15 cellular contexts compared by ENCODE assay signal in the genomic region with DNA sequence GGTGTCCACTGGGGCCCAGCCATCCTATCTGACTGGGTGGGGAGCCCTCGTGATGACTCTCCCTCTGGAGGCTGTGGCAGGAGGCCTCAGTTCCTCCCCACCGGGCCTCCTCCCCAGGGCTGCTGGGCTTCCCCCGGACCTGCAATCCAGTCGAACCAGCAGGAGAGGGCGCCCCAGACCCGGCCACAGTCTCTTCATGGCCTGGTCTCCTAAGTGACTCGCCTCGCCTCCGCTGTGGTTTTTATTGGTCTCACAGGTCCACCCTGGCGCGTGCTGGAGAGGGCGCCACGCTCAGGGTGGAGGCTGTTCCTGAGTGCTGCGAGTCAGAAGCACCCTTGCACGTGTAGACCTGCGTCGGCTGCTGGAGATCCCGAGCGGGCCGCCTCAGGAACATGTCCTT. TPM values are rescaled to one million over a fixed set of nuclear protein-coding genes. Genes with fewer than 3 reads are reported as not detected.
A peak's percentile ranks its signal among the peaks of the same experiment; 100 is the strongest.
DNase-seq lines count a peak whose midpoint lies in the region; ATAC-seq, FAIRE-seq and TF ChIP-seq lines count a peak whose summit lies in the region.
"Not testable (repeated sequence)": the region's sequence is repeated elsewhere in the genome, so short reads cannot be mapped to it uniquely, and the experiment has no call there.
"Had no signal": no experiment of that assay in that cellular context is flagged by ENCODE, and none has a peak within 500 bp of the region (broad histone marks: within the 10 kb centered on the region; RNA-seq: fewer than 3 reads in every experiment).

No MANE protein-coding gene starts in this region.

- CTCF ChIA-PET in T-cell (lab: Charles Lee); K562 (lab: Yijun Ruan, JAX; ENCODE audit: low intra/inter-chr PET ratio): not testable (repeated sequence)

- intact Hi-C loops in K562 (cut with micrococcal nuclease); pancreas (cut with DNase I): not testable (repeated sequence)

- H3K27ac Mint-ChIP-seq in T-cell: not testable (repeated sequence)

- peaks cover 12 to 15% (median 13%) of the 10 kb centered on the region in 3 donors for H3K4me1 Mint-ChIP-seq in T-cell

- ATAC-seq in GM18517 (IDR thresholded peaks at IDR 0.05; ENCODE audit: unreplicated experiment) (peak; percentile 33), GM21717 (IDR thresholded peaks at IDR 0.05; ENCODE audit: unreplicated experiment) (peak; percentile 23), HG03103 (IDR thresholded peaks at IDR 0.05; ENCODE audit: low read depth, unreplicated experiment) (peak; percentile 33), T-cell (replicated peaks in 1 of 4) (peak; percentile 18 to 24 (median 21)), K562 (peak; percentile 68), pancreas (peak; percentile 27 to 50 (median 38))

- H3K27me3 Mint-ChIP-seq in T-cell: not testable (repeated sequence)

- FAIRE-seq in K562 (lab: Jason Lieb, UNC) (peak; percentile 91), keratinocyte (lab: Jason Lieb, UNC) (peak; percentile 5), pancreas (lab: Jason Lieb, UNC) (peak; percentile 86)

- not testable (repeated sequence) for H3K9ac ChIP-seq in K562 (ENCODE audit: insufficient read depth in 1 of 2, low read depth in 2 of 2, low read length in 2 of 2); keratinocyte (ENCODE audit: control insufficient read depth, extremely low read depth, insufficient read depth, low read length)

- not testable (repeated sequence) for H3K36me3 Mint-ChIP-seq in T-cell

- not testable (repeated sequence) for H3K36me3 ChIP-seq in K562 (ENCODE audit: control insufficient read depth, insufficient read depth, low read length); keratinocyte (ENCODE audit: control insufficient read depth in 2 of 2, extremely low read depth in 1 of 2, insufficient read depth in 2 of 2, low read length in 2 of 2); pancreas

- TF ChIP-seq RAD21 in K562 (CRISPR knock-in tag; conservative IDR thresholded peaks at IDR 0.05 in 1 of 2, IDR thresholded peaks at IDR 0.05 in 1 of 2): not testable (repeated sequence)

- POLR2A ChIA-PET in T-cell (lab: Charles Lee); K562 (lab: Yijun Ruan, JAX): not testable (repeated sequence)

- no CpG with 5 or more reads among the region's 20 CpGs for WGBS in K562 (ENCODE audit: insufficient coverage, low coverage, missing lambda C conversion rate)
- no CpG with 5 or more reads among the region's 20 CpGs for WGBS in pancreas, 2 donors

- H3K4me1 ChIP-seq in K562 (replicated peaks in 1 of 2; ENCODE audit: control insufficient read depth in 2 of 2, insufficient read depth in 2 of 2, low read length in 2 of 2): peaks cover 3 to 16% of the 10 kb centered on the region in 2 experiments; a peak in 3 of 5 replicates
- not testable (repeated sequence) for H3K4me1 ChIP-seq in keratinocyte (ENCODE audit: control insufficient read depth, extremely low read depth, insufficient read depth, low read length); pancreas

- not testable (repeated sequence) for H4K20me1 ChIP-seq in K562 (replicated peaks; ENCODE audit: control insufficient read depth, insufficient read depth, low read length); keratinocyte (ENCODE audit: control insufficient read depth, extremely low read depth, insufficient read depth, low read length)

- dilution Hi-C loops in keratinocyte (cut with MboI; ENCODE audit: extremely low pct_ligation_motif_present, low sequenced_read_pairs): not testable (repeated sequence)

- H3K79me2 ChIP-seq in K562 (ENCODE audit: control insufficient read depth, insufficient read depth, low read length); keratinocyte (ENCODE audit: control insufficient read depth, insufficient read depth, low read length): not testable (repeated sequence)

- H3K9me1 ChIP-seq in K562 (ENCODE audit: control insufficient read depth, insufficient read depth, low read length); keratinocyte (ENCODE audit: control insufficient read depth, extremely low read depth, insufficient read depth, low read length): not testable (repeated sequence)

- not testable (repeated sequence) for H3K4me2 ChIP-seq in K562 (ENCODE audit: insufficient read depth, low read length); keratinocyte (ENCODE audit: control insufficient read depth, extremely low read depth, insufficient read depth, low read depth, low read length)

- H3K9me3 Mint-ChIP-seq in T-cell: not testable (repeated sequence)

- not testable (repeated sequence) for H3K4me3 Mint-ChIP-seq in T-cell

- not testable (repeated sequence) for TF ChIP-seq EP300 in K562 (IDR thresholded peaks at IDR 0.05; ENCODE audit: low read length)

- H2AFZ ChIP-seq in K562 (ENCODE audit: low read depth, low read length); keratinocyte (ENCODE audit: control insufficient read depth, low read length): not testable (repeated sequence)

- not testable (repeated sequence) for BruUV-seq in K562 (replicated peaks; lab: Mats Ljungman, UMichigan)

- not testable (repeated sequence) for H3K27ac ChIP-seq in K562 (ENCODE audit: extremely low read depth, low read depth, low read length); keratinocyte (ENCODE audit: control insufficient read depth, insufficient read depth, low read length); pancreas

- not testable (repeated sequence) for H3K9me3 ChIP-seq in K562 (replicated peaks; ENCODE audit: control insufficient read depth, insufficient read depth, low read depth, low read length); keratinocyte (ENCODE audit: control insufficient read depth, low read depth, low read length); pancreas

- not testable (repeated sequence) for TF ChIP-seq POLR2A in K562 (conservative IDR thresholded peaks at IDR 0.05)

- not testable (repeated sequence) for H3K27me3 ChIP-seq in K562 (ENCODE audit: control insufficient read depth in 2 of 2, insufficient read depth in 2 of 2, low read length in 2 of 2); keratinocyte (ENCODE audit: control insufficient read depth, extremely low read depth, insufficient read depth, low read length); pancreas

- in situ Hi-C loops in K562 (cut with MboI): not testable (repeated sequence)

- not testable (repeated sequence) for DNase-seq in T-cell; K562 (ENCODE audit: extremely low read depth in 1 of 4, low spot score in 3 of 4); keratinocyte (ENCODE audit: low read depth, low spot score); pancreas

- H3K4me3 ChIP-seq in K562; keratinocyte (ENCODE audit: control insufficient read depth in 2 of 3, extremely low read depth in 1 of 3, insufficient read depth in 2 of 3, low read depth in 1 of 3, low read length in 3 of 3); pancreas: not testable (repeated sequence)

- TF ChIP-seq CTCF in K562 (IDR thresholded peaks at IDR 0.05 in 2 of 3, conservative IDR thresholded peaks at IDR 0.05 in 1 of 3; ENCODE audit: insufficient read depth in 2 of 3, low read depth in 1 of 3, low read length in 3 of 3); keratinocyte (optimal IDR thresholded peaks at IDR 0.05 in 1 of 3, IDR thresholded peaks at IDR 0.05 in 1 of 3, conservative IDR thresholded peaks at IDR 0.05 in 1 of 3; ENCODE audit: extremely low read depth in 1 of 3, insufficient read depth in 2 of 3, low read length in 3 of 3); pancreas (IDR thresholded peaks at IDR 0.05): not testable (repeated sequence)

RNA-seq across cellular contexts. Expression of a gene that starts 30.8 kb away (rescaled TPM):
- total RNA-seq in T-cell: 1,000 to 10,000 TPM in 4 of 5 donors, 100 to 1,000 TPM in 1; 893 to 1,483 (median 1,268) TPM
- total RNA-seq in K562 (2011; cell fraction: chromatin; rRNA removed; ENCODE audit: low replicate concordance): 432 and 1,364 TPM in 2 replicates
- total RNA-seq in K562 (2011; cell fraction: nucleolus; rRNA removed): 816 and 818 TPM in 2 replicates
- 362 and 459 TPM in 2 replicates for total RNA-seq in K562 (2011; cell fraction: nucleoplasm; rRNA removed)
- total RNA-seq in K562 (2014; rRNA removed): 554 and 803 TPM in 2 replicates
- total RNA-seq in K562 (2014; rRNA removed; fragmentation: Illumina TruSeq; extraction: Trizol): 72.2 and 110 TPM in 2 replicates
- total RNA-seq in K562 (2015; rRNA removed; fragmentation: Illumina TruSeq; extraction: Trizol): 135 and 162 TPM in 2 replicates
- total RNA-seq in K562 (2021): 672 and 735 TPM in 2 replicates
- polyA plus RNA-seq in K562 (2011; rRNA removed): 86.6 and 165 TPM in 2 replicates
- polyA plus RNA-seq in K562 (2011; cell fraction: cytosol; rRNA removed): 122 and 183 TPM in 2 replicates
- polyA plus RNA-seq in K562 (2011; cell fraction: nucleus; rRNA removed): 624 and 751 TPM in 2 replicates
- 392 and 593 TPM in 2 replicates for polyA plus RNA-seq in K562 (2012)
- 329 and 438 TPM in 2 replicates for polyA plus RNA-seq in K562 (2014; fragmentation: Illumina TruSeq; extraction: Trizol)
- polyA plus RNA-seq in K562 (2014; fragmentation: Nextera tagmentation; extraction: Ambion mirVana): 1 to 10 TPM; 6.2 to 6.8 TPM
- polyA plus RNA-seq in K562 (2014; rRNA removed): 226 and 245 TPM in 2 replicates
- polyA minus RNA-seq in K562 (2011; rRNA and poly(A)+ RNA removed): 249 and 291 TPM in 2 replicates
- 522 and 767 TPM in 2 replicates for polyA minus RNA-seq in K562 (2011; cell fraction: cytosol; rRNA and poly(A)+ RNA removed)
- polyA minus RNA-seq in K562 (2011; cell fraction: nucleus; rRNA and poly(A)+ RNA removed): 248 and 324 TPM in 2 replicates
- polyA plus RNA-seq in keratinocyte: 245 to 536 TPM (median 343 TPM) in 3 replicates
- polyA plus RNA-seq in keratinocyte (2011; ENCODE audit: low read depth): 485 TPM
- polyA plus RNA-seq in keratinocyte (2011; cell fraction: cytosol; rRNA removed): 280 and 468 TPM in 2 replicates
- polyA plus RNA-seq in keratinocyte (2011; cell fraction: nucleus; rRNA removed): 1,141 and 1,630 TPM in 2 replicates
- polyA plus RNA-seq in keratinocyte (2012; ENCODE audit: low replicate concordance): 394 and 1,275 TPM in 2 replicates
- polyA minus RNA-seq in keratinocyte: 1,978 to 4,803 TPM (median 1,982 TPM) in 3 replicates
- polyA minus RNA-seq in keratinocyte (2011; cell fraction: cytosol; rRNA and poly(A)+ RNA removed): 2,589 TPM
- 2,257 and 2,338 TPM in 2 replicates for polyA minus RNA-seq in keratinocyte (2011; cell fraction: nucleus; rRNA and poly(A)+ RNA removed)
- 100 to 1,000 TPM in 4 of 6 donors, 10 to 100 TPM in 2; 67.0 to 298 (median 142) TPM for total RNA-seq in pancreas
- polyA plus RNA-seq in pancreas: 100 to 1,000 TPM; 222 to 259 TPM

RNA-seq across cellular contexts. Expression of a gene that starts 35.5 kb away (rescaled TPM):
- total RNA-seq in T-cell (100 to 1,000 TPM in 2 of 5 donors, 10 to 100 TPM in 3; 73.4 to 136 (median 80.4) TPM), K562 (2014; rRNA removed) (32.9 and 36.2 TPM in 2 replicates), K562 (2014; rRNA removed; fragmentation: Illumina TruSeq; extraction: Trizol) (37.5 and 38.3 TPM in 2 replicates), K562 (2015; rRNA removed; fragmentation: Illumina TruSeq; extraction: Trizol) (61.9 and 67.8 TPM in 2 replicates), K562 (2021) (124 and 135 TPM in 2 replicates), pancreas (10 to 100 TPM; 23.1 to 42.9 (median 38.7) TPM)
- total RNA-seq in K562 (2011; cell fraction: chromatin; rRNA removed; ENCODE audit: low replicate concordance): 41.8 and 93.2 TPM in 2 replicates
- total RNA-seq in K562 (2011; cell fraction: nucleolus; rRNA removed): 88.9 and 97.4 TPM in 2 replicates
- total RNA-seq in K562 (2011; cell fraction: nucleoplasm; rRNA removed): 70.5 and 73.6 TPM in 2 replicates
- polyA plus RNA-seq in K562 (2011; rRNA removed) (77.4 and 81.2 TPM in 2 replicates), K562 (2014; fragmentation: Illumina TruSeq; extraction: Trizol) (177 and 206 TPM in 2 replicates), K562 (2014; fragmentation: Nextera tagmentation; extraction: Ambion mirVana) (1 to 10 TPM; 2.3 to 3.1 TPM), K562 (2014; rRNA removed) (86.7 and 110 TPM in 2 replicates), keratinocyte (32.7 to 65.5 TPM (median 36.9 TPM) in 3 replicates), pancreas (10 to 100 TPM; 56.0 to 86.7 TPM)
- 100.0 and 121 TPM in 2 replicates for polyA plus RNA-seq in K562 (2011; cell fraction: cytosol; rRNA removed)
- 238 and 242 TPM in 2 replicates for polyA plus RNA-seq in K562 (2011; cell fraction: nucleus; rRNA removed)
- 125 and 134 TPM in 2 replicates for polyA plus RNA-seq in K562 (2012)
- 24.0 and 43.3 TPM in 2 replicates for polyA minus RNA-seq in K562 (2011; rRNA and poly(A)+ RNA removed)
- polyA minus RNA-seq in K562 (2011; cell fraction: cytosol; rRNA and poly(A)+ RNA removed): 51.3 and 57.9 TPM in 2 replicates
- 28.5 and 40.8 TPM in 2 replicates for polyA minus RNA-seq in K562 (2011; cell fraction: nucleus; rRNA and poly(A)+ RNA removed)
- polyA plus RNA-seq in keratinocyte (2011; ENCODE audit: low read depth): 79.2 TPM
- 47.2 and 58.9 TPM in 2 replicates for polyA plus RNA-seq in keratinocyte (2011; cell fraction: cytosol; rRNA removed)
- polyA plus RNA-seq in keratinocyte (2011; cell fraction: nucleus; rRNA removed): 33.4 and 47.2 TPM in 2 replicates
- 56.8 and 66.0 TPM in 2 replicates for polyA plus RNA-seq in keratinocyte (2012; ENCODE audit: low replicate concordance)
- 34.3 to 75.7 TPM (median 42.5 TPM) in 3 replicates for polyA minus RNA-seq in keratinocyte
- 49.1 TPM for polyA minus RNA-seq in keratinocyte (2011; cell fraction: cytosol; rRNA and poly(A)+ RNA removed)
- polyA minus RNA-seq in keratinocyte (2011; cell fraction: nucleus; rRNA and poly(A)+ RNA removed): 7.7 and 12.9 TPM in 2 replicates

RNA-seq across cellular contexts. Expression of a gene that starts 48.0 kb away (rescaled TPM):
- total RNA-seq in T-cell (1 to 10 TPM in 4 of 5 donors, under 1 TPM in 1; 0.60 to 5.5 (median 1.3) TPM), K562 (2014; rRNA removed) (0.54 and 0.61 TPM in 2 replicates), K562 (2014; rRNA removed; fragmentation: Illumina TruSeq; extraction: Trizol) (0.29 and 0.44 TPM in 2 replicates), K562 (2015; rRNA removed; fragmentation: Illumina TruSeq; extraction: Trizol) (0.19 and 0.29 TPM in 2 replicates), K562 (2021) (0.35 and 0.51 TPM in 2 replicates), pancreas (not detected)
- not detected in 2 replicates for total RNA-seq in K562 (2011; cell fraction: chromatin; rRNA removed; ENCODE audit: low replicate concordance)
- not detected in 2 replicates for total RNA-seq in K562 (2011; cell fraction: nucleolus; rRNA removed)
- 0.66 TPM in 1 of 2 replicates, not detected in the other for total RNA-seq in K562 (2011; cell fraction: nucleoplasm; rRNA removed)
- polyA plus RNA-seq in K562 (2011; rRNA removed) (0.18 and 0.64 TPM in 2 replicates), K562 (2014; fragmentation: Illumina TruSeq; extraction: Trizol) (0.51 and 0.71 TPM in 2 replicates), K562 (2014; fragmentation: Nextera tagmentation; extraction: Ambion mirVana) (under 1 TPM; 0.18 to 0.71 TPM), K562 (2014; rRNA removed) (0.38 and 0.62 TPM in 2 replicates), keratinocyte (not detected in 3 replicates), pancreas (not detected)
- 0.37 and 0.66 TPM in 2 replicates for polyA plus RNA-seq in K562 (2011; cell fraction: cytosol; rRNA removed)
- polyA plus RNA-seq in K562 (2011; cell fraction: nucleus; rRNA removed): 0.10 and 0.21 TPM in 2 replicates
- polyA plus RNA-seq in K562 (2012): 0.52 and 2.2 TPM in 2 replicates
- polyA minus RNA-seq in K562 (2011; rRNA and poly(A)+ RNA removed): 0.14 and 0.45 TPM in 2 replicates
- polyA minus RNA-seq in K562 (2011; cell fraction: cytosol; rRNA and poly(A)+ RNA removed): not detected in 2 replicates
- 0.67 TPM in 1 of 2 replicates, not detected in the other for polyA minus RNA-seq in K562 (2011; cell fraction: nucleus; rRNA and poly(A)+ RNA removed)
- not detected for polyA plus RNA-seq in keratinocyte (2011; ENCODE audit: low read depth)
- polyA plus RNA-seq in keratinocyte (2011; cell fraction: cytosol; rRNA removed): not detected in 2 replicates
- polyA plus RNA-seq in keratinocyte (2011; cell fraction: nucleus; rRNA removed): not detected in 2 replicates
- not detected in 2 replicates for polyA plus RNA-seq in keratinocyte (2012; ENCODE audit: low replicate concordance)
- polyA minus RNA-seq in keratinocyte: not detected in 3 replicates
- not detected for polyA minus RNA-seq in keratinocyte (2011; cell fraction: cytosol; rRNA and poly(A)+ RNA removed)
- not detected in 2 replicates for polyA minus RNA-seq in keratinocyte (2011; cell fraction: nucleus; rRNA and poly(A)+ RNA removed)
- total RNA-seq: MCF 10A, osteoblast, stomach, ureter had no signal
- polyA plus RNA-seq: stomach had no signal

RNA-seq across cellular contexts. Expression of a gene that starts 48.7 kb away (rescaled TPM):
- not detected for total RNA-seq in T-cell
- not detected in 2 replicates for total RNA-seq in K562 (2011; cell fraction: chromatin; rRNA removed; ENCODE audit: low replicate concordance)
- total RNA-seq in K562 (2011; cell fraction: nucleolus; rRNA removed): not detected in 2 replicates
- not detected in 2 replicates for total RNA-seq in K562 (2011; cell fraction: nucleoplasm; rRNA removed)
- 0.08 TPM in 1 of 2 replicates, not detected in the other for total RNA-seq in K562 (2014; rRNA removed)
- not detected in 2 replicates for total RNA-seq in K562 (2014; rRNA removed; fragmentation: Illumina TruSeq; extraction: Trizol)
- not detected in 2 replicates for total RNA-seq in K562 (2015; rRNA removed; fragmentation: Illumina TruSeq; extraction: Trizol)
- not detected in 2 replicates for total RNA-seq in K562 (2021)
- not detected in 2 replicates for polyA plus RNA-seq in K562 (2011; rRNA removed)
- not detected in 2 replicates for polyA plus RNA-seq in K562 (2011; cell fraction: cytosol; rRNA removed)
- polyA plus RNA-seq in K562 (2011; cell fraction: nucleus; rRNA removed): not detected in 2 replicates
- polyA plus RNA-seq in K562 (2012): not detected in 2 replicates
- not detected in 2 replicates for polyA plus RNA-seq in K562 (2014; fragmentation: Illumina TruSeq; extraction: Trizol)
- polyA plus RNA-seq in K562 (2014; fragmentation: Nextera tagmentation; extraction: Ambion mirVana): not detected
- not detected in 2 replicates for polyA plus RNA-seq in K562 (2014; rRNA removed)
- polyA minus RNA-seq in K562 (2011; rRNA and poly(A)+ RNA removed): not detected in 2 replicates
- not detected in 2 replicates for polyA minus RNA-seq in K562 (2011; cell fraction: cytosol; rRNA and poly(A)+ RNA removed)
- polyA minus RNA-seq in K562 (2011; cell fraction: nucleus; rRNA and poly(A)+ RNA removed): not detected in 2 replicates
- polyA plus RNA-seq in keratinocyte: not detected in 3 replicates
- polyA plus RNA-seq in keratinocyte (2011; ENCODE audit: low read depth): not detected
- not detected in 2 replicates for polyA plus RNA-seq in keratinocyte (2011; cell fraction: cytosol; rRNA removed)
- polyA plus RNA-seq in keratinocyte (2011; cell fraction: nucleus; rRNA removed): not detected in 2 replicates
- not detected in 2 replicates for polyA plus RNA-seq in keratinocyte (2012; ENCODE audit: low replicate concordance)
- polyA minus RNA-seq in keratinocyte: not detected in 3 replicates
- polyA minus RNA-seq in keratinocyte (2011; cell fraction: cytosol; rRNA and poly(A)+ RNA removed): not detected
- not detected in 2 replicates for polyA minus RNA-seq in keratinocyte (2011; cell fraction: nucleus; rRNA and poly(A)+ RNA removed)
- total RNA-seq in pancreas: not detected
- not detected for polyA plus RNA-seq in pancreas
- total RNA-seq: activated CD4-positive, alpha-beta memory T cell treated with anti-CD3 and anti-CD28 coated beads for 36 hours; H7; MCF 10A; osteoblast; sigmoid colon; stomach; T-helper 1 cell treated with Interleukin-12 subunit alpha and Interleukin-12 subunit beta and Interleukin-4 antibody, amounts not matched to agents 30 ng/mL and 1 ng/mL, for 36 hours; ureter had no signal
- polyA plus RNA-seq: sigmoid colon, stomach had no signal

RNA-seq across cellular contexts. Expression of a gene that starts 54.6 kb away (rescaled TPM):
- total RNA-seq in T-cell (1,000 to 10,000 TPM; 5,175 to 6,006 (median 5,765) TPM), K562 (2014; rRNA removed) (4,111 and 4,705 TPM in 2 replicates), K562 (2014; rRNA removed; fragmentation: Illumina TruSeq; extraction: Trizol) (3,682 and 4,010 TPM in 2 replicates), K562 (2015; rRNA removed; fragmentation: Illumina TruSeq; extraction: Trizol) (3,735 and 3,774 TPM in 2 replicates), K562 (2021) (4,299 and 4,408 TPM in 2 replicates), pancreas (1,000 to 10,000 TPM; 2,194 to 4,058 (median 3,145) TPM)
- 652 and 1,355 TPM in 2 replicates for total RNA-seq in K562 (2011; cell fraction: chromatin; rRNA removed; ENCODE audit: low replicate concordance)
- total RNA-seq in K562 (2011; cell fraction: nucleolus; rRNA removed): 1,356 and 1,561 TPM in 2 replicates
- total RNA-seq in K562 (2011; cell fraction: nucleoplasm; rRNA removed): 1,670 and 2,786 TPM in 2 replicates
- polyA plus RNA-seq in K562 (2011; rRNA removed) (5,297 and 6,545 TPM in 2 replicates), K562 (2014; fragmentation: Illumina TruSeq; extraction: Trizol) (6,119 and 7,432 TPM in 2 replicates), K562 (2014; fragmentation: Nextera tagmentation; extraction: Ambion mirVana) (1,000 to 10,000 TPM; 5,014 to 7,600 TPM), K562 (2014; rRNA removed) (6,193 and 7,323 TPM in 2 replicates), keratinocyte (2,926 to 3,552 TPM (median 3,414 TPM) in 3 replicates), pancreas (1,000 to 10,000 TPM; 2,751 to 3,412 TPM)
- 7,052 and 10,074 TPM in 2 replicates for polyA plus RNA-seq in K562 (2011; cell fraction: cytosol; rRNA removed)
- 3,562 and 5,028 TPM in 2 replicates for polyA plus RNA-seq in K562 (2011; cell fraction: nucleus; rRNA removed)
- polyA plus RNA-seq in K562 (2012): 5,208 and 8,851 TPM in 2 replicates
- polyA minus RNA-seq in K562 (2011; rRNA and poly(A)+ RNA removed): 1,451 and 1,523 TPM in 2 replicates
- polyA minus RNA-seq in K562 (2011; cell fraction: cytosol; rRNA and poly(A)+ RNA removed): 1,578 and 1,804 TPM in 2 replicates
- polyA minus RNA-seq in K562 (2011; cell fraction: nucleus; rRNA and poly(A)+ RNA removed): 368 and 622 TPM in 2 replicates
- polyA plus RNA-seq in keratinocyte (2011; ENCODE audit: low read depth): 352 TPM
- 2,144 and 3,499 TPM in 2 replicates for polyA plus RNA-seq in keratinocyte (2011; cell fraction: cytosol; rRNA removed)
- 867 and 1,022 TPM in 2 replicates for polyA plus RNA-seq in keratinocyte (2011; cell fraction: nucleus; rRNA removed)
- polyA plus RNA-seq in keratinocyte (2012; ENCODE audit: low replicate concordance): 3,096 and 4,173 TPM in 2 replicates
- 1,111 to 1,756 TPM (median 1,179 TPM) in 3 replicates for polyA minus RNA-seq in keratinocyte
- 1,700 TPM for polyA minus RNA-seq in keratinocyte (2011; cell fraction: cytosol; rRNA and poly(A)+ RNA removed)
- polyA minus RNA-seq in keratinocyte (2011; cell fraction: nucleus; rRNA and poly(A)+ RNA removed): 302 and 306 TPM in 2 replicates
